24 cellular contexts compared by ENCODE assay signal in genomic region chr1:90508376-90509167, GRCh38.
DNase-seq lines count a peak whose midpoint lies in the region; ATAC-seq and TF ChIP-seq lines count a peak whose summit lies in the region.
"Had no signal": no experiment of that assay in that cellular context is flagged by ENCODE, and none has a peak within 500 bp of the region (broad histone marks: within the 10 kb centered on the region; RNA-seq: fewer than 3 reads in every experiment).

No MANE protein-coding gene starts in this region.

- no peak overlapping the region for H3K27ac Mint-ChIP-seq in activated T-helper 17 cell treated with anti-CD3 and anti-CD28 coated beads, Interleukin-2, amount 50 U/mL, for 72 hours
- no peak overlapping the region for H3K27ac Mint-ChIP-seq in stimulated activated memory B cell treated with anti-CD40 and anti-IgM and Interleukin-4, amounts not matched to agents 10 μg/mL and 1 μg/mL and 100 μg/mL, for 72 hours
- H3K27ac Mint-ChIP-seq: CD4-positive, alpha-beta T cell had no signal

- H3K4me1 Mint-ChIP-seq in activated T-helper 17 cell treated with anti-CD3 and anti-CD28 coated beads, Interleukin-2, amount 50 U/mL, for 72 hours = no peaks in the 10 kb centered on the region
- no peaks in the 10 kb centered on the region for H3K4me1 Mint-ChIP-seq in stimulated activated memory B cell treated with anti-CD40 and anti-IgM and Interleukin-4, amounts not matched to agents 10 μg/mL and 1 μg/mL and 100 μg/mL, for 72 hours

- intact Hi-C loops in mucosa of descending colon (cut with DNase I, micrococcal nuclease) = no loop called here

- H3K4me1 ChIP-seq in HUES48 (ENCODE audit: control insufficient read depth, insufficient read depth, low read length) (peaks cover 20% of the 10 kb centered on the region), mucosa of descending colon (ENCODE audit: low read depth) (no peaks in the 10 kb centered on the region)
- H3K4me1 ChIP-seq: SJSA1 had no signal

- DNase-seq in mucosa of descending colon (no peak), NCI-H69 (lab: John Stamatoyannopoulos, UW) (no peak), ureter (ENCODE audit: low spot score) (no peak), SW 1271 (lab: John Stamatoyannopoulos, UW) (no peak)
- DNase-seq: CD4-positive, alpha-beta T cell; COR-L47; DMS79 treated with DMSO at 0.1 percent for 48 hours; GM23248; IMR-90; NCI-H1105; NCI-H146; NCI-H2029 treated with DMSO at 0.1 percent for 48 hours; NCI-H226; NCI-H524; NCI-H82 had no signal

- H3K4me3 ChIP-seq in HUES48 (ENCODE audit: low read depth, low read length) (no peak overlapping the region), mucosa of descending colon (no peak overlapping the region)
- H3K4me3 ChIP-seq: GM23248, HAP-1, SJSA1 had no signal

- ATAC-seq in activated T-helper 17 cell treated with anti-CD3 and anti-CD28 coated beads, Interleukin-2, amount 50 U/mL, for 72 hours (replicated peaks) = peak; percentile 18
- ATAC-seq in mucosa of descending colon = peak; percentile 88
- ATAC-seq in stimulated activated memory B cell treated with anti-CD40 and anti-IgM and Interleukin-4, amounts not matched to agents 10 μg/mL and 1 μg/mL and 100 μg/mL, for 72 hours = peak; percentile 56
- ATAC-seq: Panc1, Right ventricle myocardium inferior had no signal

- no peaks in the 10 kb centered on the region for H3K36me3 Mint-ChIP-seq in activated T-helper 17 cell treated with anti-CD3 and anti-CD28 coated beads, Interleukin-2, amount 50 U/mL, for 72 hours (ENCODE audit: low read depth)
- H3K36me3 Mint-ChIP-seq in stimulated activated memory B cell treated with anti-CD40 and anti-IgM and Interleukin-4, amounts not matched to agents 10 μg/mL and 1 μg/mL and 100 μg/mL, for 72 hours = no peaks in the 10 kb centered on the region

- no peak overlapping the region for H3K4me3 Mint-ChIP-seq in activated T-helper 17 cell treated with anti-CD3 and anti-CD28 coated beads, Interleukin-2, amount 50 U/mL, for 72 hours
- H3K4me3 Mint-ChIP-seq in stimulated activated memory B cell treated with anti-CD40 and anti-IgM and Interleukin-4, amounts not matched to agents 10 μg/mL and 1 μg/mL and 100 μg/mL, for 72 hours = no peak overlapping the region
- H3K4me3 Mint-ChIP-seq: CD4-positive, alpha-beta T cell had no signal

- no peaks in the 10 kb centered on the region for H3K9me3 Mint-ChIP-seq in activated T-helper 17 cell treated with anti-CD3 and anti-CD28 coated beads, Interleukin-2, amount 50 U/mL, for 72 hours
- H3K9me3 Mint-ChIP-seq in stimulated activated memory B cell treated with anti-CD40 and anti-IgM and Interleukin-4, amounts not matched to agents 10 μg/mL and 1 μg/mL and 100 μg/mL, for 72 hours = peaks cover 3% of the 10 kb centered on the region

- no peak for TF ChIP-seq CTCF in mucosa of descending colon (IDR thresholded peaks at IDR 0.05)

- H3K9me3 ChIP-seq in HUES48 (ENCODE audit: control insufficient read depth, insufficient read depth, low read length) = no peaks in the 10 kb centered on the region
- H3K9me3 ChIP-seq in mucosa of descending colon = no peaks in the 10 kb centered on the region
- H3K9me3 ChIP-seq: HAP-1, SJSA1 had no signal

- H3K27me3 ChIP-seq in HUES48 (ENCODE audit: control insufficient read depth, insufficient read depth, low read length) = no peaks in the 10 kb centered on the region

- H3K27me3 Mint-ChIP-seq in activated T-helper 17 cell treated with anti-CD3 and anti-CD28 coated beads, Interleukin-2, amount 50 U/mL, for 72 hours = peaks cover 8% of the 10 kb centered on the region
- no peaks in the 10 kb centered on the region for H3K27me3 Mint-ChIP-seq in stimulated activated memory B cell treated with anti-CD40 and anti-IgM and Interleukin-4, amounts not matched to agents 10 μg/mL and 1 μg/mL and 100 μg/mL, for 72 hours

- H3K36me3 ChIP-seq in HUES48 (ENCODE audit: control insufficient read depth, insufficient read depth, low read length) (no peaks in the 10 kb centered on the region), mucosa of descending colon (ENCODE audit: low read depth) (no peaks in the 10 kb centered on the region)
- H3K36me3 ChIP-seq: HAP-1, SJSA1 had no signal

- H3K9ac ChIP-seq in HUES48 (ENCODE audit: low read depth, low read length) = no peak overlapping the region
- H3K9ac ChIP-seq: GM23248, KMS-11 had no signal

- H3K27ac ChIP-seq in HUES48 (ENCODE audit: low read depth, low read length) = peak overlapping the region; percentile 53
- H3K27ac ChIP-seq: GM23248, HL-60, KMS-11, SJSA1 had no signal

Comparison
In these comparisons a context has a peak if more than half of its experiments do, and no peak if none do; other contexts are left out.
1. ATAC-seq: peak in every context shown above with its lines; median percentile 88 in mucosa of descending colon; 56 in stimulated activated memory B cell treated with anti-CD40 and anti-IgM and Interleukin-4, amounts not matched to agents 10 μg/mL and 1 μg/mL and 100 μg/mL, for 72 hours; 18 in activated T-helper 17 cell treated with anti-CD3 and anti-CD28 coated beads, Interleukin-2, amount 50 U/mL, for 72 hours.